1 cellular context compared by ENCODE assay signal in the genomic region with DNA sequence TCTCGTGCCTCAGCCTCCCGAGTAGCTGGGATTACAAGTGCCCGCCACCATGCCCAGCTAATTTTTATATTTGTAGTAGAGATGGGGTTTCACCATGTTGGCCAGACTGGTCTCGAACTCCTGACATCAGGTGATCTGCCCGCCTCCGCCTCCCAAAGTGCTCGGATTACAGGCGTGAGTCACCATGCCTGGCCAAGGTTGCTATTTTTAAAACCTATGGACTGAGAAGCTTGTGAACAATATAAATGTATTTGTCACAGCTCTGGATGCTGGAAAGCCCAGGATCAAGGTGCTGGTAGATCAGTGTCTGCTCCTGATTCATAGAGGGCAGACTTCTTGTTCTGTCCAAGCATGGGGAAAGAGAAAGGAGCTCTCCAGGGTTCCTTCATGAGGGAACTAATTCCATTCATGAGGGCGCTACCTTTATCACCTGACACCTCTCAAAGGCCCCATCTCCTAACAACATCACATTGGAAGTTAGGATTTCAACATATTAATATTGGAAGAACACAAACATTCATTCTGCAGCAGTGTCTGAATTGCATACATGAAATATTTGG.
TF ChIP-seq lines count a peak whose summit lies in the region.

No MANE protein-coding gene starts in this region.

TF ChIP-seq in HEK293, 187 proteins besides CTCF, POLR2A, EP300 and RAD21 (continued from another document):
- TF ChIP-seq, protein P1, sequence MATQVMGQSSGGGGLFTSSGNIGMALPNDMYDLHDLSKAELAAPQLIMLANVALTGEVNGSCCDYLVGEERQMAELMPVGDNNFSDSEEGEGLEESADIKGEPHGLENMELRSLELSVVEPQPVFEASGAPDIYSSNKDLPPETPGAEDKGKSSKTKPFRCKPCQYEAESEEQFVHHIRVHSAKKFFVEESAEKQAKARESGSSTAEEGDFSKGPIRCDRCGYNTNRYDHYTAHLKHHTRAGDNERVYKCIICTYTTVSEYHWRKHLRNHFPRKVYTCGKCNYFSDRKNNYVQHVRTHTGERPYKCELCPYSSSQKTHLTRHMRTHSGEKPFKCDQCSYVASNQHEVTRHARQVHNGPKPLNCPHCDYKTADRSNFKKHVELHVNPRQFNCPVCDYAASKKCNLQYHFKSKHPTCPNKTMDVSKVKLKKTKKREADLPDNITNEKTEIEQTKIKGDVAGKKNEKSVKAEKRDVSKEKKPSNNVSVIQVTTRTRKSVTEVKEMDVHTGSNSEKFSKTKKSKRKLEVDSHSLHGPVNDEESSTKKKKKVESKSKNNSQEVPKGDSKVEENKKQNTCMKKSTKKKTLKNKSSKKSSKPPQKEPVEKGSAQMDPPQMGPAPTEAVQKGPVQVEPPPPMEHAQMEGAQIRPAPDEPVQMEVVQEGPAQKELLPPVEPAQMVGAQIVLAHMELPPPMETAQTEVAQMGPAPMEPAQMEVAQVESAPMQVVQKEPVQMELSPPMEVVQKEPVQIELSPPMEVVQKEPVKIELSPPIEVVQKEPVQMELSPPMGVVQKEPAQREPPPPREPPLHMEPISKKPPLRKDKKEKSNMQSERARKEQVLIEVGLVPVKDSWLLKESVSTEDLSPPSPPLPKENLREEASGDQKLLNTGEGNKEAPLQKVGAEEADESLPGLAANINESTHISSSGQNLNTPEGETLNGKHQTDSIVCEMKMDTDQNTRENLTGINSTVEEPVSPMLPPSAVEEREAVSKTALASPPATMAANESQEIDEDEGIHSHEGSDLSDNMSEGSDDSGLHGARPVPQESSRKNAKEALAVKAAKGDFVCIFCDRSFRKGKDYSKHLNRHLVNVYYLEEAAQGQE (tag by site-specific recombination; IDR thresholded peaks at IDR 0.05) = 0 out of 2 replicates have a peak, but pooled peaks have one; percentile 21
- peak; percentile 34 for TF ChIP-seq ZFHX2 (tag by site-specific recombination; conservative IDR thresholded peaks at IDR 0.05)
TF ChIP-seq in HEK293: peak in this region for 2.
